In genomic region chr4:39466747-39467146, GRCh38 we compare ENCODE assay signal across 23 cellular contexts. TPM values are rescaled to one million over a fixed set of nuclear protein-coding genes. Genes with fewer than 3 reads are reported as not detected.
DNase-seq lines count a peak whose midpoint lies in the region; FAIRE-seq and TF ChIP-seq lines count a peak whose summit lies in the region.
"Had no signal": no experiment of that assay in that cellular context is flagged by ENCODE, and none has a peak within 500 bp of the region (broad histone marks: within the 10 kb centered on the region; RNA-seq: fewer than 3 reads in every experiment).

No MANE protein-coding gene starts in this region.

- H3K9me3 Mint-ChIP-seq in osteocyte (ENCODE audit: unreplicated experiment) = no peaks in the 10 kb centered on the region
- H3K9me3 Mint-ChIP-seq: CD4-positive, alpha-beta T cell; stimulated activated naive B cell treated with anti-CD40 and anti-IgM and Interleukin-4, amounts not matched to agents 10 μg/mL and 1 μg/mL and 100 μg/mL, for 72 hours had no signal

- no peaks in the 10 kb centered on the region for H3K27me3 Mint-ChIP-seq in osteocyte (ENCODE audit: unreplicated experiment)
- H3K27me3 Mint-ChIP-seq: activated CD8-positive, alpha-beta memory T cell treated with anti-CD3 and anti-CD28 coated beads, Interleukin-2, amount 10 ng/mL, durations not matched to agents 7 days and 5 days; CD4-positive, alpha-beta T cell; stimulated activated naive B cell treated with anti-CD40 and anti-IgM and Interleukin-4, amounts not matched to agents 10 μg/mL and 1 μg/mL and 100 μg/mL, for 72 hours had no signal

- no peak for TF ChIP-seq CTCF in bronchial epithelial cell (IDR thresholded peaks at IDR 0.05; ENCODE audit: insufficient read depth, low read length, severe bottlenecking)
- no peak for TF ChIP-seq CTCF in osteocyte (IDR thresholded peaks at IDR 0.05)

- H3K4me3 Mint-ChIP-seq in osteocyte (ENCODE audit: unreplicated experiment) = no peak overlapping the region
- H3K4me3 Mint-ChIP-seq: activated CD8-positive, alpha-beta memory T cell treated with anti-CD3 and anti-CD28 coated beads, Interleukin-2, amount 10 ng/mL, durations not matched to agents 7 days and 5 days; CD4-positive, alpha-beta T cell; stimulated activated naive B cell treated with anti-CD40 and anti-IgM and Interleukin-4, amounts not matched to agents 10 μg/mL and 1 μg/mL and 100 μg/mL, for 72 hours had no signal

- no peak overlapping the region for H3K4me3 ChIP-seq in bronchial epithelial cell (ENCODE audit: low read depth, low read length)
- H3K4me3 ChIP-seq: adrenal gland, right atrium auricular region had no signal

- H3K36me3 ChIP-seq in bronchial epithelial cell (ENCODE audit: control insufficient read depth, insufficient read depth, low read length) = peaks cover 4% of the 10 kb centered on the region

- peak; percentile 46 for DNase-seq in HT-29 (ENCODE audit: low spot score)
- DNase-seq in bronchial epithelial cell (ENCODE audit: low read depth) = peak; percentile 31
- DNase-seq in iris pigment epithelial cell (ENCODE audit: low read depth) = peak; percentile 60
- DNase-seq in osteocyte (ENCODE audit: extremely low spot score, unreplicated experiment) = no peak
- DNase-seq in SHP77 treated with DMSO at 0.1 percent for 48 hours (lab: John Stamatoyannopoulos, UW) = no peak
- no peak for DNase-seq in GM19238 (ENCODE audit: insufficient read length, low spot score)
- DNase-seq in OCI-M1 (lab: John Stamatoyannopoulos, UW) = no peak
- no peak for DNase-seq in NCI-H748 (lab: John Stamatoyannopoulos, UW; ENCODE audit: unreplicated experiment)
- DNase-seq: activated CD4-positive, alpha-beta T cell treated with anti-CD3 and anti-CD28 coated beads for 4 hours; activated CD8-positive, alpha-beta memory T cell treated with anti-CD3 and anti-CD28 coated beads, Interleukin-2, amount 10 ng/mL, durations not matched to agents 7 days and 5 days; adrenal gland; caudate nucleus; CD4-positive, alpha-beta T cell; DMS79; foreskin keratinocyte; KBM-7; midbrain; MV-4-11; NCI-H2029; NCI-H446; stimulated activated naive B cell treated with anti-CD40 and anti-IgM and Interleukin-4, amounts not matched to agents 10 μg/mL and 1 μg/mL and 100 μg/mL, for 72 hours had no signal

- H3K36me3 Mint-ChIP-seq in osteocyte (ENCODE audit: unreplicated experiment) = peaks cover 16% of the 10 kb centered on the region

- no peak for FAIRE-seq in bronchial epithelial cell (lab: Jason Lieb, UNC)
- FAIRE-seq: GM12892 had no signal

- no peaks in the 10 kb centered on the region for H3K27me3 ChIP-seq in bronchial epithelial cell (ENCODE audit: control insufficient read depth, insufficient read depth, low read length)
- H3K27me3 ChIP-seq: adrenal gland, foreskin keratinocyte, right atrium auricular region had no signal

- H3K27ac Mint-ChIP-seq in osteocyte (ENCODE audit: unreplicated experiment) = peak overlapping the region; percentile 43
- H3K27ac Mint-ChIP-seq: activated CD8-positive, alpha-beta memory T cell treated with anti-CD3 and anti-CD28 coated beads, Interleukin-2, amount 10 ng/mL, durations not matched to agents 7 days and 5 days; CD4-positive, alpha-beta T cell; stimulated activated naive B cell treated with anti-CD40 and anti-IgM and Interleukin-4, amounts not matched to agents 10 μg/mL and 1 μg/mL and 100 μg/mL, for 72 hours had no signal

- peaks cover 16% of the 10 kb centered on the region for H3K4me1 Mint-ChIP-seq in osteocyte (ENCODE audit: unreplicated experiment)

RNA-seq across cellular contexts. Expression of gene LIAS, which starts 7.9 kb away (rescaled TPM):
- 4.9 and 5.5 TPM in 2 replicates for total RNA-seq in HT-29 (2014; rRNA removed; shearing (Covaris generic))
- 11.5 and 14.0 TPM in 2 replicates for total RNA-seq in bronchial epithelial cell
- total RNA-seq in osteocyte = 10.9 and 13.8 TPM in 2 replicates

RNA-seq across cellular contexts. Expression of gene RPL9, which starts 8.0 kb away (rescaled TPM):
- 1,285 and 1,602 TPM in 2 replicates for total RNA-seq in HT-29 (2014; rRNA removed; shearing (Covaris generic))
- 3,557 and 6,069 TPM in 2 replicates for total RNA-seq in bronchial epithelial cell
- 1,144 and 1,147 TPM in 2 replicates for total RNA-seq in osteocyte

Comparison
In these comparisons a context has a peak if more than half of its experiments do, and no peak if none do; other contexts are left out.
1. DNase-seq: peak in HT-29 (single experiment), bronchial epithelial cell (single experiment) and iris pigment epithelial cell (single experiment); none in osteocyte (single experiment), SHP77 treated with DMSO at 0.1 percent for 48 hours (single experiment), GM19238 (single experiment), OCI-M1 (single experiment) and NCI-H748 (single experiment).